In the genomic region with DNA sequence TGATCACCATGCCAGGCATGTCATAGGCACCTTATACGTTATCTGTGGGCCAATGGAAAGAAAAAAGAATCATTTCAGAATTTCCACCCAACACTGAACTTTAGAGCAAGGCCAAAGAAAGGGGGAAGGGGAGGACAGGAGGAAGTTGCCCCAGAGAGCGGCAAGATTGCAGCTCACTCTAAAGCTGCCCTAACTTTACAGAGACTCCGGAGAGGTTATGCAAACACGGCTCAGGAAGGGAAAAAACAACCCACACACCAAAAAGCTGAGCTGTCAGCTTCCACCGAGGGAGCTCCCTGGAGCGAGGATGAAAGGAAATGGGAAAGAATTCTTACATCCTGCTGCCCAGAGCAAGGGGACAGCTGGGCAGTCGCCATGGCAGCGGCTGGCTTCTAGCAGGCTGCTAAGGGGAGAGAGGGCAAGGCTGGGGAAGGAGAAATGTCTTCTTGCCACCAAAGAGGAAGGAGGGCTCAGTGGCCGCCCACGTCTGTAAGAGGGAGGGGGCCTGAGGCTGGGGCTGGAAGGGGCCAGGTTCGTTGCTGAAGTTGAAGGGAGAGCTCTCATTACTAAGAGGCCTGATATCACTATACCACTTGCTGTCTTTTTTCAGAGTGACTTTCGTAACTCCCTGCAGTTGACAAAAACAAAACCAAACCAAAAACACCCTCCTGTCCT, we compare ENCODE assay signal across 1 cellular context.
A peak's percentile ranks its signal among the peaks of the same experiment; 100 is the strongest.
TF ChIP-seq lines count a peak whose summit lies in the region.

No MANE protein-coding gene starts in this region.

TF ChIP-seq in GM12878, 131 proteins besides CTCF, POLR2A, EP300 and RAD21 (continued from another document and continues in another):
- TF ChIP-seq, protein P1, sequence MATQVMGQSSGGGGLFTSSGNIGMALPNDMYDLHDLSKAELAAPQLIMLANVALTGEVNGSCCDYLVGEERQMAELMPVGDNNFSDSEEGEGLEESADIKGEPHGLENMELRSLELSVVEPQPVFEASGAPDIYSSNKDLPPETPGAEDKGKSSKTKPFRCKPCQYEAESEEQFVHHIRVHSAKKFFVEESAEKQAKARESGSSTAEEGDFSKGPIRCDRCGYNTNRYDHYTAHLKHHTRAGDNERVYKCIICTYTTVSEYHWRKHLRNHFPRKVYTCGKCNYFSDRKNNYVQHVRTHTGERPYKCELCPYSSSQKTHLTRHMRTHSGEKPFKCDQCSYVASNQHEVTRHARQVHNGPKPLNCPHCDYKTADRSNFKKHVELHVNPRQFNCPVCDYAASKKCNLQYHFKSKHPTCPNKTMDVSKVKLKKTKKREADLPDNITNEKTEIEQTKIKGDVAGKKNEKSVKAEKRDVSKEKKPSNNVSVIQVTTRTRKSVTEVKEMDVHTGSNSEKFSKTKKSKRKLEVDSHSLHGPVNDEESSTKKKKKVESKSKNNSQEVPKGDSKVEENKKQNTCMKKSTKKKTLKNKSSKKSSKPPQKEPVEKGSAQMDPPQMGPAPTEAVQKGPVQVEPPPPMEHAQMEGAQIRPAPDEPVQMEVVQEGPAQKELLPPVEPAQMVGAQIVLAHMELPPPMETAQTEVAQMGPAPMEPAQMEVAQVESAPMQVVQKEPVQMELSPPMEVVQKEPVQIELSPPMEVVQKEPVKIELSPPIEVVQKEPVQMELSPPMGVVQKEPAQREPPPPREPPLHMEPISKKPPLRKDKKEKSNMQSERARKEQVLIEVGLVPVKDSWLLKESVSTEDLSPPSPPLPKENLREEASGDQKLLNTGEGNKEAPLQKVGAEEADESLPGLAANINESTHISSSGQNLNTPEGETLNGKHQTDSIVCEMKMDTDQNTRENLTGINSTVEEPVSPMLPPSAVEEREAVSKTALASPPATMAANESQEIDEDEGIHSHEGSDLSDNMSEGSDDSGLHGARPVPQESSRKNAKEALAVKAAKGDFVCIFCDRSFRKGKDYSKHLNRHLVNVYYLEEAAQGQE (IDR thresholded peaks at IDR 0.05; ENCODE audit: low read depth, low read length) = no peak
- TF ChIP-seq HDAC2 (IDR thresholded peaks at IDR 0.05) (no peak), ATF7 (IDR thresholded peaks at IDR 0.05; ENCODE audit: low read depth) (peak; percentile 20; the same call in 1 of the 2 replicates), SPI1 (IDR thresholded peaks at IDR 0.05; ENCODE audit: borderline replicate concordance, insufficient read depth, low read depth, low read length) (peak; percentile 39; the same call in 1 of the 2 replicates), SP1 (IDR thresholded peaks at IDR 0.05; ENCODE audit: low read depth, low read length) (no peak), RCOR1 (conservative IDR thresholded peaks at IDR 0.05; ENCODE audit: low read depth, low read length) (no peak), IKZF2 (IDR thresholded peaks at IDR 0.05) (peak; percentile 72 to 81), CEBPB (IDR thresholded peaks at IDR 0.05; ENCODE audit: borderline replicate concordance in 1 of 2, low read depth in 2 of 2, low read length in 2 of 2) (no peak), ZNF384 (IDR thresholded peaks at IDR 0.05; ENCODE audit: borderline replicate concordance, low read depth, low read length) (no peak), SMAD5 (IDR thresholded peaks at IDR 0.05; ENCODE audit: low read depth) (no peak; the same call in 1 of the 2 replicates), POLR2AphosphoS2 (IDR thresholded peaks at IDR 0.05; ENCODE audit: low read depth, low read length) (0 out of 2 replicates have a peak, but pooled peaks have one; percentile 64), SREBF2 (IDR thresholded peaks at IDR 0.05; ENCODE audit: low read length) (no peak), TBL1XR1 (IDR thresholded peaks at IDR 0.05; ENCODE audit: low read depth, low read length) (no peak), CBFB (IDR thresholded peaks at IDR 0.05; ENCODE audit: low read depth) (no peak; the same call in none of the 2 replicates), ASH2L (IDR thresholded peaks at IDR 0.05; ENCODE audit: borderline replicate concordance, low read depth) (no peak), ZZZ3 (IDR thresholded peaks at IDR 0.05; ENCODE audit: control insufficient read depth, insufficient read length, low read depth) (no peak), ZNF24 (IDR thresholded peaks at IDR 0.05) (no peak), EED (IDR thresholded peaks at IDR 0.05; ENCODE audit: low read depth) (peak; percentile 79), MXI1 (IDR thresholded peaks at IDR 0.05; ENCODE audit: low read depth, low read length) (peak; percentile 66), RELA (IDR thresholded peaks at IDR 0.05; ENCODE audit: borderline replicate concordance, partially characterized antibody) (no peak), PML (IDR thresholded peaks at IDR 0.05; ENCODE audit: low read length) (no peak), ZSCAN29 (IDR thresholded peaks at IDR 0.05) (no peak), TCF12 (IDR thresholded peaks at IDR 0.05; ENCODE audit: low read depth, low read length) (no peak), ETV6 (conservative IDR thresholded peaks at IDR 0.05 in 1 of 2, IDR thresholded peaks at IDR 0.05 in 1 of 2; ENCODE audit: borderline replicate concordance in 1 of 2, low read depth in 1 of 2) (no peak), ZNF217 (IDR thresholded peaks at IDR 0.05) (no peak), NFYA (IDR thresholded peaks at IDR 0.05; ENCODE audit: borderline replicate concordance, low read depth, low read length) (no peak), BCL11A (IDR thresholded peaks at IDR 0.05; ENCODE audit: low read depth, low read length) (no peak), RBBP5 (conservative IDR thresholded peaks at IDR 0.05) (no peak), FOXK2 (IDR thresholded peaks at IDR 0.05) (no peak), JUND (IDR thresholded peaks at IDR 0.05; ENCODE audit: low read depth, low read length) (no peak), CBX5 (IDR thresholded peaks at IDR 0.05; ENCODE audit: low read depth) (no peak), SUZ12 (IDR thresholded peaks at IDR 0.05; ENCODE audit: unreplicated experiment) (no peak), CHD2 (IDR thresholded peaks at IDR 0.05; ENCODE audit: borderline replicate concordance, low read depth, low read length) (no peak), TARDBP (IDR thresholded peaks at IDR 0.05; ENCODE audit: borderline replicate concordance) (no peak), WRNIP1 (IDR thresholded peaks at IDR 0.05; ENCODE audit: borderline replicate concordance, low read depth, low read length) (0 out of 2 replicates have a peak, but pooled peaks have one; percentile 65), IRF4 (IDR thresholded peaks at IDR 0.05; ENCODE audit: low read depth, low read length) (0 out of 2 replicates have a peak, but pooled peaks have one; percentile 20), ZNF622 (IDR thresholded peaks at IDR 0.05) (no peak), SREBF1 (IDR thresholded peaks at IDR 0.05; ENCODE audit: low read length) (no peak), SMAD1 (IDR thresholded peaks at IDR 0.05; ENCODE audit: low read depth, partially characterized antibody) (no peak), EZH2 (IDR thresholded peaks at IDR 0.05; ENCODE audit: borderline replicate concordance, control insufficient read depth, low read depth, low read length) (no peak), CREB1 (IDR thresholded peaks at IDR 0.05; ENCODE audit: low read depth) (no peak), IKZF1 (conservative IDR thresholded peaks at IDR 0.05) (peak; percentile 89), MTA2 (IDR thresholded peaks at IDR 0.05; ENCODE audit: low read depth) (no peak; the same call in 1 of the 2 replicates), BACH1 (IDR thresholded peaks at IDR 0.05; ENCODE audit: borderline replicate concordance) (no peak), NR2F1 (conservative IDR thresholded peaks at IDR 0.05) (no peak), SMARCA5 (IDR thresholded peaks at IDR 0.05) (no peak), TCF3 (IDR thresholded peaks at IDR 0.05; ENCODE audit: borderline replicate concordance, insufficient read depth, low read depth, low read length) (no peak), CREM (IDR thresholded peaks at IDR 0.05; ENCODE audit: low read depth) (no peak; the same call in 1 of the 2 replicates), FOS (IDR thresholded peaks at IDR 0.05; ENCODE audit: borderline replicate concordance, extremely low read depth, insufficient read length) (no peak)
- TF ChIP-seq, protein P2, sequence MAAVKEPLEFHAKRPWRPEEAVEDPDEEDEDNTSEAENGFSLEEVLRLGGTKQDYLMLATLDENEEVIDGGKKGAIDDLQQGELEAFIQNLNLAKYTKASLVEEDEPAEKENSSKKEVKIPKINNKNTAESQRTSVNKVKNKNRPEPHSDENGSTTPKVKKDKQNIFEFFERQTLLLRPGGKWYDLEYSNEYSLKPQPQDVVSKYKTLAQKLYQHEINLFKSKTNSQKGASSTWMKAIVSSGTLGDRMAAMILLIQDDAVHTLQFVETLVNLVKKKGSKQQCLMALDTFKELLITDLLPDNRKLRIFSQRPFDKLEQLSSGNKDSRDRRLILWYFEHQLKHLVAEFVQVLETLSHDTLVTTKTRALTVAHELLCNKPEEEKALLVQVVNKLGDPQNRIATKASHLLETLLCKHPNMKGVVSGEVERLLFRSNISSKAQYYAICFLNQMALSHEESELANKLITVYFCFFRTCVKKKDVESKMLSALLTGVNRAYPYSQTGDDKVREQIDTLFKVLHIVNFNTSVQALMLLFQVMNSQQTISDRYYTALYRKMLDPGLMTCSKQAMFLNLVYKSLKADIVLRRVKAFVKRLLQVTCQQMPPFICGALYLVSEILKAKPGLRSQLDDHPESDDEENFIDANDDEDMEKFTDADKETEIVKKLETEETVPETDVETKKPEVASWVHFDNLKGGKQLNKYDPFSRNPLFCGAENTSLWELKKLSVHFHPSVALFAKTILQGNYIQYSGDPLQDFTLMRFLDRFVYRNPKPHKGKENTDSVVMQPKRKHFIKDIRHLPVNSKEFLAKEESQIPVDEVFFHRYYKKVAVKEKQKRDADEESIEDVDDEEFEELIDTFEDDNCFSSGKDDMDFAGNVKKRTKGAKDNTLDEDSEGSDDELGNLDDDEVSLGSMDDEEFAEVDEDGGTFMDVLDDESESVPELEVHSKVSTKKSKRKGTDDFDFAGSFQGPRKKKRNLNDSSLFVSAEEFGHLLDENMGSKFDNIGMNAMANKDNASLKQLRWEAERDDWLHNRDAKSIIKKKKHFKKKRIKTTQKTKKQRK (IDR thresholded peaks at IDR 0.05; ENCODE audit: low read depth, low read length) = no peak
- TF ChIP-seq, protein P3, sequence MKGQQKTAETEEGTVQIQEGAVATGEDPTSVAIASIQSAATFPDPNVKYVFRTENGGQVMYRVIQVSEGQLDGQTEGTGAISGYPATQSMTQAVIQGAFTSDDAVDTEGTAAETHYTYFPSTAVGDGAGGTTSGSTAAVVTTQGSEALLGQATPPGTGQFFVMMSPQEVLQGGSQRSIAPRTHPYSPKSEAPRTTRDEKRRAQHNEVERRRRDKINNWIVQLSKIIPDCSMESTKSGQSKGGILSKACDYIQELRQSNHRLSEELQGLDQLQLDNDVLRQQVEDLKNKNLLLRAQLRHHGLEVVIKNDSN (IDR thresholded peaks at IDR 0.05; ENCODE audit: borderline replicate concordance, extremely low read length, insufficient read depth, low read depth, low read length) = no peak
- TF ChIP-seq, protein P4, sequence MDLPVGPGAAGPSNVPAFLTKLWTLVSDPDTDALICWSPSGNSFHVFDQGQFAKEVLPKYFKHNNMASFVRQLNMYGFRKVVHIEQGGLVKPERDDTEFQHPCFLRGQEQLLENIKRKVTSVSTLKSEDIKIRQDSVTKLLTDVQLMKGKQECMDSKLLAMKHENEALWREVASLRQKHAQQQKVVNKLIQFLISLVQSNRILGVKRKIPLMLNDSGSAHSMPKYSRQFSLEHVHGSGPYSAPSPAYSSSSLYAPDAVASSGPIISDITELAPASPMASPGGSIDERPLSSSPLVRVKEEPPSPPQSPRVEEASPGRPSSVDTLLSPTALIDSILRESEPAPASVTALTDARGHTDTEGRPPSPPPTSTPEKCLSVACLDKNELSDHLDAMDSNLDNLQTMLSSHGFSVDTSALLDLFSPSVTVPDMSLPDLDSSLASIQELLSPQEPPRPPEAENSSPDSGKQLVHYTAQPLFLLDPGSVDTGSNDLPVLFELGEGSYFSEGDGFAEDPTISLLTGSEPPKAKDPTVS (IDR thresholded peaks at IDR 0.05; ENCODE audit: low read depth, low read length) = no peak
- TF ChIP-seq, protein P5, sequence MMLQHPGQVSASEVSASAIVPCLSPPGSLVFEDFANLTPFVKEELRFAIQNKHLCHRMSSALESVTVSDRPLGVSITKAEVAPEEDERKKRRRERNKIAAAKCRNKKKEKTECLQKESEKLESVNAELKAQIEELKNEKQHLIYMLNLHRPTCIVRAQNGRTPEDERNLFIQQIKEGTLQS (IDR thresholded peaks at IDR 0.05; ENCODE audit: borderline replicate concordance, extremely low read depth, low read depth, low read length) = no peak
- TF ChIP-seq, protein P6, sequence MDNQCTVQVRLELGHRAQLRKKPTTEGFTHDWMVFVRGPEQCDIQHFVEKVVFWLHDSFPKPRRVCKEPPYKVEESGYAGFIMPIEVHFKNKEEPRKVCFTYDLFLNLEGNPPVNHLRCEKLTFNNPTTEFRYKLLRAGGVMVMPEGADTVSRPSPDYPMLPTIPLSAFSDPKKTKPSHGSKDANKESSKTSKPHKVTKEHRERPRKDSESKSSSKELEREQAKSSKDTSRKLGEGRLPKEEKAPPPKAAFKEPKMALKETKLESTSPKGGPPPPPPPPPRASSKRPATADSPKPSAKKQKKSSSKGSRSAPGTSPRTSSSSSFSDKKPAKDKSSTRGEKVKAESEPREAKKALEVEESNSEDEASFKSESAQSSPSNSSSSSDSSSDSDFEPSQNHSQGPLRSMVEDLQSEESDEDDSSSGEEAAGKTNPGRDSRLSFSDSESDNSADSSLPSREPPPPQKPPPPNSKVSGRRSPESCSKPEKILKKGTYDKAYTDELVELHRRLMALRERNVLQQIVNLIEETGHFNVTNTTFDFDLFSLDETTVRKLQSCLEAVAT (IDR thresholded peaks at IDR 0.05) = peak; percentile 50; the same call in 1 of the 2 replicates
- TF ChIP-seq, protein P7, sequence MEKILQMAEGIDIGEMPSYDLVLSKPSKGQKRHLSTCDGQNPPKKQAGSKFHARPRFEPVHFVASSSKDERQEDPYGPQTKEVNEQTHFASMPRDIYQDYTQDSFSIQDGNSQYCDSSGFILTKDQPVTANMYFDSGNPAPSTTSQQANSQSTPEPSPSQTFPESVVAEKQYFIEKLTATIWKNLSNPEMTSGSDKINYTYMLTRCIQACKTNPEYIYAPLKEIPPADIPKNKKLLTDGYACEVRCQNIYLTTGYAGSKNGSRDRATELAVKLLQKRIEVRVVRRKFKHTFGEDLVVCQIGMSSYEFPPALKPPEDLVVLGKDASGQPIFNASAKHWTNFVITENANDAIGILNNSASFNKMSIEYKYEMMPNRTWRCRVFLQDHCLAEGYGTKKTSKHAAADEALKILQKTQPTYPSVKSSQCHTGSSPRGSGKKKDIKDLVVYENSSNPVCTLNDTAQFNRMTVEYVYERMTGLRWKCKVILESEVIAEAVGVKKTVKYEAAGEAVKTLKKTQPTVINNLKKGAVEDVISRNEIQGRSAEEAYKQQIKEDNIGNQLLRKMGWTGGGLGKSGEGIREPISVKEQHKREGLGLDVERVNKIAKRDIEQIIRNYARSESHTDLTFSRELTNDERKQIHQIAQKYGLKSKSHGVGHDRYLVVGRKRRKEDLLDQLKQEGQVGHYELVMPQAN (conservative IDR thresholded peaks at IDR 0.05) = no peak; the same call in 1 of the 2 replicates
- TF ChIP-seq, protein P8, sequence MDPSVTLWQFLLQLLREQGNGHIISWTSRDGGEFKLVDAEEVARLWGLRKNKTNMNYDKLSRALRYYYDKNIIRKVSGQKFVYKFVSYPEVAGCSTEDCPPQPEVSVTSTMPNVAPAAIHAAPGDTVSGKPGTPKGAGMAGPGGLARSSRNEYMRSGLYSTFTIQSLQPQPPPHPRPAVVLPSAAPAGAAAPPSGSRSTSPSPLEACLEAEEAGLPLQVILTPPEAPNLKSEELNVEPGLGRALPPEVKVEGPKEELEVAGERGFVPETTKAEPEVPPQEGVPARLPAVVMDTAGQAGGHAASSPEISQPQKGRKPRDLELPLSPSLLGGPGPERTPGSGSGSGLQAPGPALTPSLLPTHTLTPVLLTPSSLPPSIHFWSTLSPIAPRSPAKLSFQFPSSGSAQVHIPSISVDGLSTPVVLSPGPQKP (IDR thresholded peaks at IDR 0.05; ENCODE audit: low read depth, low read length) = no peak
